Comparison of ENCODE assay signal across 18 cellular contexts in genomic region chr5:57989378-57989777, GRCh38.
DNase-seq lines count a peak whose midpoint lies in the region; ATAC-seq and TF ChIP-seq lines count a peak whose summit lies in the region.
"Had no signal": no experiment of that assay in that cellular context is flagged by ENCODE, and none has a peak within 500 bp of the region (broad histone marks: within the 10 kb centered on the region; RNA-seq: fewer than 3 reads in every experiment).

No MANE protein-coding gene starts in this region.

- WGBS in IMR-90 (ENCODE audit: extremely low coverage in 2 of 2, insufficient read length in 1 of 2), 2 experiments = no CpG with 5 or more reads among the region's 3 CpGs

- CTCF ChIA-PET in IMR-90 (lab: Yijun Ruan, JAX) = no interaction called here

- no peak overlapping the region for H2AK9ac ChIP-seq in IMR-90 (replicated peaks; ENCODE audit: low read depth, low read length, poor library complexity)

- no peak overlapping the region for H3K14ac ChIP-seq in IMR-90 (replicated peaks; ENCODE audit: low read depth, low read length)

- H3K23ac ChIP-seq in IMR-90 (ENCODE audit: low read depth, low read length) = no peak overlapping the region

- TF ChIP-seq CTCF in IMR-90 (conservative IDR thresholded peaks at IDR 0.05; ENCODE audit: low read depth, low read length) = no peak
- TF ChIP-seq CTCF in brain (conservative IDR thresholded peaks at IDR 0.05) = no peak
- TF ChIP-seq CTCF in kidney epithelial cell (IDR thresholded peaks at IDR 0.05; ENCODE audit: insufficient read depth, low read length, poor library complexity, severe bottlenecking) = no peak
- no peak for TF ChIP-seq CTCF in BE2C (IDR thresholded peaks at IDR 0.05; ENCODE audit: low read depth, low read length)

- no peak overlapping the region for H2BK15ac ChIP-seq in IMR-90 (ENCODE audit: low read depth, low read length)

- H3K4ac ChIP-seq in IMR-90 (ENCODE audit: low read depth, low read length) = no peak overlapping the region

- H2AFZ ChIP-seq in IMR-90 (replicated peaks; ENCODE audit: low read length, poor library complexity) = no peak overlapping the region

- no peak overlapping the region for H4K91ac ChIP-seq in IMR-90 (ENCODE audit: insufficient read depth, low read depth, low read length)

- no peak overlapping the region for H2BK120ac ChIP-seq in IMR-90 (ENCODE audit: low read depth, low read length)

- dilution Hi-C loops in IMR-90 (cut with HindIII; ENCODE audit: low sequenced_read_pairs, unreplicated experiment) = no loop called here

- ATAC-seq in IMR-90 (ENCODE audit: low read depth) (peak; percentile 32; the same call in 1 of the 2 replicates), GM18517 (IDR thresholded peaks at IDR 0.05; ENCODE audit: unreplicated experiment) (no peak)
- ATAC-seq: body of pancreas; effector memory CD8-positive, alpha-beta T cell; upper lobe of right lung had no signal

- peaks cover 0 to 2% (median 0%) of the 10 kb centered on the region in 5 experiments for H3K9me3 Mint-ChIP-seq in brain

- no peak overlapping the region for H3K56ac ChIP-seq in IMR-90 (ENCODE audit: extremely low read depth, insufficient read depth, low read length)

- no peak overlapping the region for H2BK5ac ChIP-seq in IMR-90 (ENCODE audit: low read depth, low read length, poor library complexity, severe bottlenecking)

- no peak overlapping the region for H3K9ac ChIP-seq in IMR-90 (ENCODE audit: low read depth, low read length)

- H3K36me3 ChIP-seq in IMR-90 (ENCODE audit: control insufficient read depth, insufficient read depth, low read length) (no peaks in the 10 kb centered on the region), kidney epithelial cell (ENCODE audit: control insufficient read depth, insufficient read depth, low read length) (no peaks in the 10 kb centered on the region), BE2C (no peaks in the 10 kb centered on the region)
- H3K36me3 ChIP-seq: right atrium auricular region, upper lobe of right lung, WERI-Rb-1 had no signal

- intact Hi-C loops in IMR-90 (cut with micrococcal nuclease) = no loop called here

- H2AK5ac ChIP-seq in IMR-90 (ENCODE audit: low read depth, low read length) = no peak overlapping the region

- H3K4me1 Mint-ChIP-seq in brain = peaks cover 46% of the 10 kb centered on the region

- H3K4me2 ChIP-seq in IMR-90 (ENCODE audit: low read depth, low read length) = no peak overlapping the region

- H3K27ac Mint-ChIP-seq in brain = peak overlapping the region; percentile 1 to 78 (median 6)
- H3K27ac Mint-ChIP-seq: effector memory CD8-positive, alpha-beta T cell had no signal

- H3K4me1 ChIP-seq in IMR-90 (ENCODE audit: control insufficient read depth, insufficient read depth, low read length) (no peaks in the 10 kb centered on the region), BE2C (no peaks in the 10 kb centered on the region)
- H3K4me1 ChIP-seq: body of pancreas, upper lobe of right lung had no signal

- H4K20me1 ChIP-seq in IMR-90 (ENCODE audit: insufficient read depth, low read length) = no peaks in the 10 kb centered on the region

- POLR2A ChIA-PET in IMR-90 (lab: Charles Lee; ENCODE audit: unreplicated experiment) = interaction anchor here (0.6 kb wide), 1 partner anchor 806 kb away, joined by 7 read pairs; no protein-coding TSS in a partner anchor

- H3K27me3 ChIP-seq in IMR-90 (ENCODE audit: control insufficient read depth, insufficient read depth, low read length) (no peaks in the 10 kb centered on the region), kidney epithelial cell (ENCODE audit: control insufficient read depth, insufficient read depth, low read length) (no peaks in the 10 kb centered on the region), BE2C (no peaks in the 10 kb centered on the region)
- H3K27me3 ChIP-seq: body of pancreas, right atrium auricular region, upper lobe of right lung had no signal

- BruUV-seq in IMR-90 (replicated peaks; lab: Mats Ljungman, UMichigan) = no TSS peak

- no peaks in the 10 kb centered on the region for H3K79me1 ChIP-seq in IMR-90 (ENCODE audit: low read depth in 1 of 2, low read length in 2 of 2)

- H3K36me3 Mint-ChIP-seq in brain = no peaks in the 10 kb centered on the region

- TF ChIP-seq RAD21 in IMR-90 (IDR thresholded peaks at IDR 0.05; ENCODE audit: low read length) = no peak

- no peak overlapping the region for H3K4me3 Mint-ChIP-seq in brain
- H3K4me3 Mint-ChIP-seq: effector memory CD8-positive, alpha-beta T cell had no signal

- no peak overlapping the region for H4K8ac ChIP-seq in IMR-90 (ENCODE audit: low read depth in 2 of 2, low read length in 2 of 2)

- H2BK20ac ChIP-seq in IMR-90 (ENCODE audit: low read depth, low read length) = no peak overlapping the region

- H4K5ac ChIP-seq in IMR-90 (ENCODE audit: low read depth, low read length) = no peak overlapping the region

- no peak overlapping the region for H3K27ac ChIP-seq in IMR-90 (ENCODE audit: insufficient read depth, low read length)
- H3K27ac ChIP-seq: body of pancreas, right atrium auricular region, upper lobe of right lung, WERI-Rb-1 had no signal

- H3K4me3 ChIP-seq in IMR-90 (ENCODE audit: insufficient read depth, low read depth, low read length) (no peak overlapping the region), kidney epithelial cell (ENCODE audit: low read depth, low read length) (no peak overlapping the region), BE2C (ENCODE audit: low read depth, low read length) (no peak overlapping the region)
- H3K4me3 ChIP-seq: body of pancreas, right atrium auricular region, upper lobe of right lung had no signal

- in situ Hi-C loops in IMR-90 (cut with MboI; ENCODE audit: low sequenced_read_pairs) = no loop called here

- no peak for TF ChIP-seq POLR2A in IMR-90 (IDR thresholded peaks at IDR 0.05; ENCODE audit: low read depth, low read length)

- DNase-seq in A172 (ENCODE audit: low spot score) = peak; percentile 19
- peak; percentile 56 for DNase-seq in IMR-90
- DNase-seq in kidney epithelial cell (ENCODE audit: low read depth) = peak; percentile 7
- DNase-seq in SHP77 treated with DMSO at 0.1 percent for 48 hours (lab: John Stamatoyannopoulos, UW) = no peak
- no peak for DNase-seq in NCI-H1092 (lab: John Stamatoyannopoulos, UW)
- DNase-seq in BE2C = no peak
- DNase-seq: activated effector memory CD4-positive, alpha-beta T cell treated with anti-CD3 and anti-CD28 coated beads, Interleukin-2, amount 50 U/mL, for 16 hours; body of pancreas; COR-L47; effector memory CD8-positive, alpha-beta T cell; NCI-H1417; NCI-H446; stimulated activated CD4-positive, alpha-beta T cell treated with anti-CD3 and anti-CD28 coated beads, Interleukin-2, amount 100 ng/mL, for 48 hours; upper lobe of right lung; WERI-Rb-1 had no signal

- H3K18ac ChIP-seq in IMR-90 (ENCODE audit: low read depth, low read length) = no peak overlapping the region

- no peaks in the 10 kb centered on the region for H3K9me1 ChIP-seq in IMR-90 (ENCODE audit: insufficient read depth, low read length)

- no peaks in the 10 kb centered on the region for H3K27me3 Mint-ChIP-seq in brain
- H3K27me3 Mint-ChIP-seq: effector memory CD8-positive, alpha-beta T cell had no signal

- H3K9me3 ChIP-seq in IMR-90 (ENCODE audit: control insufficient read depth, insufficient read depth, low read length) (no peaks in the 10 kb centered on the region), BE2C (peaks cover 2% of the 10 kb centered on the region; the same call in 1 of the 2 replicates)
- H3K9me3 ChIP-seq: body of pancreas, right atrium auricular region, upper lobe of right lung had no signal

TF ChIP-seq in IMR-90, 13 proteins besides CTCF, POLR2A, EP300 and RAD21:
- no peak for TF ChIP-seq ELK1 (IDR thresholded peaks at IDR 0.05; ENCODE audit: borderline replicate concordance, low read depth, low read length)
- TF ChIP-seq FOS (IDR thresholded peaks at IDR 0.05; ENCODE audit: low read depth, low read length) = peak; percentile 31; the same call in 1 of the 2 replicates
- no peak for TF ChIP-seq CEBPB (IDR thresholded peaks at IDR 0.05; ENCODE audit: low read depth, low read length)
- no peak for TF ChIP-seq RCOR1 (IDR thresholded peaks at IDR 0.05; ENCODE audit: insufficient replicate concordance, low read length)
- TF ChIP-seq RFX5 (IDR thresholded peaks at IDR 0.05; ENCODE audit: low read depth, low read length) = no peak
- no peak for TF ChIP-seq SMC3 (IDR thresholded peaks at IDR 0.05; ENCODE audit: low read depth, low read length)

Comparison
In these comparisons a context has a peak if more than half of its experiments do, and no peak if none do; other contexts are left out.
1. DNase-seq: peak in A172 (single experiment), IMR-90 (single experiment) and kidney epithelial cell (single experiment); none in SHP77 treated with DMSO at 0.1 percent for 48 hours (single experiment), NCI-H1092 (single experiment) and BE2C (single experiment).